In genomic region chr15:53251998-53252397, GRCh38 we compare ENCODE assay signal across 24 cellular contexts.
A peak's percentile ranks its signal among the peaks of the same experiment; 100 is the strongest.
DNase-seq lines count a peak whose midpoint lies in the region; ATAC-seq, FAIRE-seq and TF ChIP-seq lines count a peak whose summit lies in the region.
"Had no signal": no experiment of that assay in that cellular context is flagged by ENCODE, and none has a peak within 500 bp of the region (broad histone marks: within the 10 kb centered on the region; RNA-seq: fewer than 3 reads in every experiment).

No MANE protein-coding gene starts in this region.

- H2AFZ ChIP-seq in HepG2 (ENCODE audit: low read length), result no peak overlapping the region
- no peak overlapping the region for H2AFZ ChIP-seq in mammary epithelial cell (ENCODE audit: low read depth, low read length)

- BruUV-seq in HepG2 (replicated peaks; lab: Mats Ljungman, UMichigan) (no TSS peak), mammary epithelial cell (replicated peaks; lab: Mats Ljungman, UMichigan) (no TSS peak)

- intact Hi-C loops in HepG2 (cut with micrococcal nuclease; ENCODE audit: unreplicated experiment), result no loop called here
- intact Hi-C loops in sigmoid colon (cut with DNase I), result loop anchor here (10.0 kb wide), 1 partner anchor 57 kb away; no protein-coding TSS in a partner anchor
- intact Hi-C loops in mammary epithelial cell (cut with micrococcal nuclease), result no loop called here

- FAIRE-seq in HepG2 (lab: Jason Lieb, UNC), result no peak
- FAIRE-seq: D721Med, TTC549 had no signal

- H3K9ac ChIP-seq in HepG2 (ENCODE audit: insufficient read depth, low read depth, low read length) (no peak overlapping the region), mammary epithelial cell (ENCODE audit: insufficient read depth, low read length) (no peak overlapping the region)

- TF ChIP-seq CTCF in HepG2 (CRISPR knock-in tag; IDR thresholded peaks at IDR 0.05) (peak; percentile 23; the same call in 1 of the 2 replicates), sigmoid colon (IDR thresholded peaks at IDR 0.05) (no peak), mammary epithelial cell (conservative IDR thresholded peaks at IDR 0.05 in 1 of 2, IDR thresholded peaks at IDR 0.05 in 1 of 2; ENCODE audit: extremely low read depth in 1 of 2, insufficient read depth in 1 of 2, low read depth in 1 of 2, low read length in 2 of 2) (no peak)

- POLR2A ChIA-PET in HepG2 (lab: Yijun Ruan, JAX), result no interaction called here

- H4K20me1 ChIP-seq in HepG2 (ENCODE audit: insufficient read depth, low read length) (no peaks in the 10 kb centered on the region), mammary epithelial cell (ENCODE audit: insufficient read depth, low read length) (no peaks in the 10 kb centered on the region)

- dilution Hi-C loops in mammary epithelial cell (cut with HindIII; ENCODE audit: low sequenced_read_pairs), result no loop called here

- no peaks in the 10 kb centered on the region for H3K79me2 ChIP-seq in HepG2 (ENCODE audit: insufficient read depth, low read length)
- no peaks in the 10 kb centered on the region for H3K79me2 ChIP-seq in mammary epithelial cell (ENCODE audit: insufficient read depth, low read length)

- in situ Hi-C loops in HepG2 (cut with HindIII; ENCODE audit: extremely low pct_ligation_motif_present, low pct_unique_long_range_greater_than_20kb), result no loop called here
- in situ Hi-C loops in mammary epithelial cell (cut with MboI; ENCODE audit: low sequenced_read_pairs in 2 of 2), result no loop called here

- ATAC-seq in HepG2, result peak; percentile 87

- no peak for TF ChIP-seq EP300 in HepG2 (IDR thresholded peaks at IDR 0.05; ENCODE audit: low read depth in 2 of 2, low read length in 2 of 2)
- TF ChIP-seq EP300 in HepG2 (CRISPR knock-in tag; IDR thresholded peaks at IDR 0.05; ENCODE audit: borderline replicate concordance), result no peak
- no peak for TF ChIP-seq EP300 in sigmoid colon (IDR thresholded peaks at IDR 0.05)

- DNase-seq in COR-L47 (lab: John Stamatoyannopoulos, UW), result peak; percentile 26
- DNase-seq in H7, result peak; percentile 3
- DNase-seq in NCI-H526 (lab: John Stamatoyannopoulos, UW), result peak; percentile 8 to 46
- peak; percentile 23 for DNase-seq in HepG2 (ENCODE audit: low spot score)
- DNase-seq in activated CD4-positive, alpha-beta T cell treated with anti-CD3 and anti-CD28 coated beads for 4 hours, result no peak
- no peak for DNase-seq in Ammon's horn (ENCODE audit: low spot score)
- no peak for DNase-seq in sigmoid colon
- no peak for DNase-seq in mammary epithelial cell
- DNase-seq: activated CD4-positive, alpha-beta T cell treated with anti-CD3 and anti-CD28 coated beads for 1 hour; activated gamma-delta T cell; activated T-cell treated with anti-CD3 and anti-CD28 coated beads, Interleukin-2, amount 50 U/mL, for 1 hour; C1 segment of cervical spinal cord; mesenchymal stem cell; naive B cell; NCI-H1092; Peyer's patch; SJCRH30; stimulated activated naive CD4-positive, alpha-beta T cell treated with Interleukin-2 at 50 U/mL for 16 hours; T-helper 1 cell; testis had no signal

- peak overlapping the region; percentile 62 for H3K4me2 ChIP-seq in HepG2 (ENCODE audit: low read depth, low read length)
- no peak overlapping the region for H3K4me2 ChIP-seq in mammary epithelial cell (ENCODE audit: insufficient read depth, low read depth, low read length)

- CTCF ChIA-PET in HepG2 (lab: Yijun Ruan, JAX; ENCODE audit: low intra/inter-chr PET ratio, low total read pairs) (no interaction called here), mammary epithelial cell (lab: Charles Lee; ENCODE audit: low non-redundant PET) (no interaction called here)

- H3K27ac ChIP-seq in HepG2 (ENCODE audit: extremely low read length, insufficient read depth, low read length) (no peak overlapping the region), sigmoid colon (no peak overlapping the region), mammary epithelial cell (ENCODE audit: insufficient read depth, low read depth, low read length) (no peak overlapping the region)
- H3K27ac ChIP-seq: Peyer's patch, right atrium auricular region, SJCRH30, testis, vagina had no signal

- H3K36me3 ChIP-seq in H7 (replicated peaks; ENCODE audit: control insufficient read depth, insufficient read depth, low read length) (no peaks in the 10 kb centered on the region), HepG2 (replicated peaks in 1 of 2; ENCODE audit: control insufficient read depth in 1 of 2, insufficient read depth in 2 of 2, low read length in 2 of 2) (no peaks in the 10 kb centered on the region), sigmoid colon (no peaks in the 10 kb centered on the region), mammary epithelial cell (ENCODE audit: insufficient read depth, low read length) (no peaks in the 10 kb centered on the region)
- H3K36me3 ChIP-seq: Peyer's patch, right atrium auricular region, SJCRH30, vagina had no signal

- TF ChIP-seq RAD21 in HepG2 (CRISPR knock-in tag; IDR thresholded peaks at IDR 0.05), result no peak

- TF ChIP-seq POLR2A in HepG2 (IDR thresholded peaks at IDR 0.05; ENCODE audit: insufficient read depth in 1 of 2, low read depth in 2 of 2, low read length in 2 of 2) (no peak), sigmoid colon (IDR thresholded peaks at IDR 0.05) (no peak)

- H3K9me3 ChIP-seq in HepG2 (ENCODE audit: low read length) (no peaks in the 10 kb centered on the region), sigmoid colon (no peaks in the 10 kb centered on the region), mammary epithelial cell (replicated peaks; ENCODE audit: insufficient read depth, low read length) (peaks cover 16% of the 10 kb centered on the region)
- H3K9me3 ChIP-seq: Peyer's patch, right atrium auricular region, SJCRH30, testis, vagina had no signal

- WGBS in HepG2 (ENCODE audit: low lambda C conversion rate), result under 1% methylated on average over 8 of the region's 8 CpGs
- 18 to 60% methylated on average over 8 of the region's 8 CpGs for WGBS in sigmoid colon, 2 donors
- 2% methylated on average over 4 of the region's 8 CpGs for WGBS in mammary epithelial cell (ENCODE audit: low coverage, missing lambda C conversion rate)

- H3K4me1 ChIP-seq in HepG2 (ENCODE audit: insufficient read depth, low read length) (peaks cover 9% of the 10 kb centered on the region), sigmoid colon (no peaks in the 10 kb centered on the region), mammary epithelial cell (ENCODE audit: insufficient read depth, low read length) (no peaks in the 10 kb centered on the region)
- H3K4me1 ChIP-seq: Peyer's patch, right atrium auricular region, SJCRH30, testis, vagina had no signal

- no peak overlapping the region for H3K4me3 ChIP-seq in H7 (ENCODE audit: insufficient read depth, low read depth, low read length)
- 0 out of 6 replicates have a peak overlapping the region, but pooled peaks of 1 of the 3 experiments have one; percentile 14 for H3K4me3 ChIP-seq in HepG2 (replicated peaks in 1 of 3; ENCODE audit: insufficient read depth in 1 of 3, low read depth in 2 of 3, low read length in 3 of 3)
- H3K4me3 ChIP-seq in sigmoid colon, result no peak overlapping the region
- no peak overlapping the region for H3K4me3 ChIP-seq in mammary epithelial cell (replicated peaks in 1 of 3; ENCODE audit: insufficient read depth in 1 of 3, low read depth in 2 of 3, low read length in 3 of 3)
- H3K4me3 ChIP-seq: Peyer's patch, right atrium auricular region, SJCRH30, testis, vagina had no signal

- H3K27me3 ChIP-seq in H7 (ENCODE audit: control insufficient read depth, insufficient read depth, low read length) (no peaks in the 10 kb centered on the region), HepG2 (ENCODE audit: control insufficient read depth in 1 of 2, insufficient read depth in 2 of 2, low read length in 2 of 2) (no peaks in the 10 kb centered on the region; a peak in 1 of 5 replicates), sigmoid colon (no peaks in the 10 kb centered on the region), mammary epithelial cell (ENCODE audit: insufficient read depth, low read length) (no peaks in the 10 kb centered on the region)
- H3K27me3 ChIP-seq: Peyer's patch, right atrium auricular region, SJCRH30, testis, vagina had no signal

TF ChIP-seq in HepG2, 621 proteins besides CTCF, POLR2A, EP300 and RAD21 (continues in another document):
- peak; percentile 27; the same call in 1 of the 2 replicates for TF ChIP-seq PHF20 (CRISPR knock-in tag; IDR thresholded peaks at IDR 0.05)
- TF ChIP-seq, protein P1, sequence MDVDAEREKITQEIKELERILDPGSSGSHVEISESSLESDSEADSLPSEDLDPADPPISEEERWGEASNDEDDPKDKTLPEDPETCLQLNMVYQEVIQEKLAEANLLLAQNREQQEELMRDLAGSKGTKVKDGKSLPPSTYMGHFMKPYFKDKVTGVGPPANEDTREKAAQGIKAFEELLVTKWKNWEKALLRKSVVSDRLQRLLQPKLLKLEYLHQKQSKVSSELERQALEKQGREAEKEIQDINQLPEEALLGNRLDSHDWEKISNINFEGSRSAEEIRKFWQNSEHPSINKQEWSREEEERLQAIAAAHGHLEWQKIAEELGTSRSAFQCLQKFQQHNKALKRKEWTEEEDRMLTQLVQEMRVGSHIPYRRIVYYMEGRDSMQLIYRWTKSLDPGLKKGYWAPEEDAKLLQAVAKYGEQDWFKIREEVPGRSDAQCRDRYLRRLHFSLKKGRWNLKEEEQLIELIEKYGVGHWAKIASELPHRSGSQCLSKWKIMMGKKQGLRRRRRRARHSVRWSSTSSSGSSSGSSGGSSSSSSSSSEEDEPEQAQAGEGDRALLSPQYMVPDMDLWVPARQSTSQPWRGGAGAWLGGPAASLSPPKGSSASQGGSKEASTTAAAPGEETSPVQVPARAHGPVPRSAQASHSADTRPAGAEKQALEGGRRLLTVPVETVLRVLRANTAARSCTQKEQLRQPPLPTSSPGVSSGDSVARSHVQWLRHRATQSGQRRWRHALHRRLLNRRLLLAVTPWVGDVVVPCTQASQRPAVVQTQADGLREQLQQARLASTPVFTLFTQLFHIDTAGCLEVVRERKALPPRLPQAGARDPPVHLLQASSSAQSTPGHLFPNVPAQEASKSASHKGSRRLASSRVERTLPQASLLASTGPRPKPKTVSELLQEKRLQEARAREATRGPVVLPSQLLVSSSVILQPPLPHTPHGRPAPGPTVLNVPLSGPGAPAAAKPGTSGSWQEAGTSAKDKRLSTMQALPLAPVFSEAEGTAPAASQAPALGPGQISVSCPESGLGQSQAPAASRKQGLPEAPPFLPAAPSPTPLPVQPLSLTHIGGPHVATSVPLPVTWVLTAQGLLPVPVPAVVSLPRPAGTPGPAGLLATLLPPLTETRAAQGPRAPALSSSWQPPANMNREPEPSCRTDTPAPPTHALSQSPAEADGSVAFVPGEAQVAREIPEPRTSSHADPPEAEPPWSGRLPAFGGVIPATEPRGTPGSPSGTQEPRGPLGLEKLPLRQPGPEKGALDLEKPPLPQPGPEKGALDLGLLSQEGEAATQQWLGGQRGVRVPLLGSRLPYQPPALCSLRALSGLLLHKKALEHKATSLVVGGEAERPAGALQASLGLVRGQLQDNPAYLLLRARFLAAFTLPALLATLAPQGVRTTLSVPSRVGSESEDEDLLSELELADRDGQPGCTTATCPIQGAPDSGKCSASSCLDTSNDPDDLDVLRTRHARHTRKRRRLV (CRISPR knock-in tag; IDR thresholded peaks at IDR 0.05), result no peak
- no peak for TF ChIP-seq SSRP1 (CRISPR knock-in tag; IDR thresholded peaks at IDR 0.05)
- TF ChIP-seq NR3C1 (CRISPR knock-in tag; IDR thresholded peaks at IDR 0.05), result no peak
- TF ChIP-seq JUN (CRISPR knock-in tag; IDR thresholded peaks at IDR 0.05), result no peak
- TF ChIP-seq SOX6 (IDR thresholded peaks at IDR 0.05), result no peak
- TF ChIP-seq SOX6 (CRISPR knock-in tag; IDR thresholded peaks at IDR 0.05), result peak; percentile 62

Comparison
In these comparisons a context has a peak if more than half of its experiments do, and no peak if none do; other contexts are left out.
1. DNase-seq: peak in COR-L47 (single experiment), H7 (single experiment), NCI-H526 (2 of 2) and HepG2 (single experiment); none in activated CD4-positive, alpha-beta T cell treated with anti-CD3 and anti-CD28 coated beads for 4 hours (0 of 2), Ammon's horn (single experiment), sigmoid colon (single experiment) and mammary epithelial cell (single experiment).